10 cellular contexts compared by ENCODE assay signal in genomic region chr10:89805599-89806013, GRCh38.
DNase-seq lines count a peak whose midpoint lies in the region; ATAC-seq and FAIRE-seq lines count a peak whose summit lies in the region.
"Had no signal": no experiment of that assay in that cellular context is flagged by ENCODE, and none has a peak within 500 bp of the region (broad histone marks: within the 10 kb centered on the region; RNA-seq: fewer than 3 reads in every experiment).

No MANE protein-coding gene starts in this region.

- H3K27ac ChIP-seq in effector memory CD4-positive, alpha-beta T cell (ENCODE audit: insufficient read depth, low read length, poor library complexity, severe bottlenecking), result no peak overlapping the region

- H3K9me3 ChIP-seq in effector memory CD4-positive, alpha-beta T cell (ENCODE audit: control insufficient read depth, low read length), result no peaks in the 10 kb centered on the region

- FAIRE-seq in GM19239 (lab: Jason Lieb, UNC), result peak; percentile 84
- FAIRE-seq: endothelial cell of umbilical vein had no signal

- no peak for DNase-seq in GM19239 (ENCODE audit: insufficient read length, low spot score)
- DNase-seq in NCI-H146 treated with DMSO at 0.1 percent for 48 hours (lab: John Stamatoyannopoulos, UW; ENCODE audit: unreplicated experiment), result peak; percentile 26
- DNase-seq in stimulated activated CD4-positive, alpha-beta T cell treated with anti-CD3 and anti-CD28 coated beads, TNF-alpha, amount 100 ng/mL, for 48 hours (ENCODE audit: low read depth in 3 of 3), result peak; percentile 35 to 66 (median 57)
- DNase-seq in cerebellum (ENCODE audit: low spot score), result no peak
- DNase-seq in H7, result no peak
- DNase-seq in effector memory CD4-positive, alpha-beta T cell, result no peak
- DNase-seq: NCI-H1105 treated with DMSO at 0.1 percent for 48 hours had no signal

- no peaks in the 10 kb centered on the region for H3K36me3 ChIP-seq in H7 (replicated peaks; ENCODE audit: control insufficient read depth, insufficient read depth, low read length)
- no peaks in the 10 kb centered on the region for H3K36me3 ChIP-seq in effector memory CD4-positive, alpha-beta T cell (ENCODE audit: control insufficient read depth, insufficient read depth, low read length)

- peak; percentile 97 for ATAC-seq in HG02610 (IDR thresholded peaks at IDR 0.05; ENCODE audit: unreplicated experiment)
- ATAC-seq: WTC11 had no signal

- no peaks in the 10 kb centered on the region for H3K4me1 ChIP-seq in effector memory CD4-positive, alpha-beta T cell (ENCODE audit: control insufficient read depth, insufficient read depth, low read length, poor library complexity, severe bottlenecking)

- H3K27me3 ChIP-seq in H7 (ENCODE audit: control insufficient read depth, insufficient read depth, low read length), result no peaks in the 10 kb centered on the region
- no peaks in the 10 kb centered on the region for H3K27me3 ChIP-seq in effector memory CD4-positive, alpha-beta T cell (replicated peaks; ENCODE audit: control insufficient read depth, insufficient read depth, low read length, poor library complexity, severe bottlenecking)

- no peak overlapping the region for H3K4me3 ChIP-seq in H7 (ENCODE audit: insufficient read depth, low read depth, low read length)
- no peak overlapping the region for H3K4me3 ChIP-seq in effector memory CD4-positive, alpha-beta T cell (ENCODE audit: insufficient read depth, low read depth, low read length, poor library complexity, severe bottlenecking)

Comparison
In these comparisons a context has a peak if more than half of its experiments do, and no peak if none do; other contexts are left out.
1. DNase-seq: peak in NCI-H146 treated with DMSO at 0.1 percent for 48 hours (single experiment) and stimulated activated CD4-positive, alpha-beta T cell treated with anti-CD3 and anti-CD28 coated beads, TNF-alpha, amount 100 ng/mL, for 48 hours (3 of 3); none in GM19239 (single experiment), cerebellum (single experiment), H7 (single experiment) and effector memory CD4-positive, alpha-beta T cell (0 of 3).